Comparison of ENCODE assay signal across 22 cellular contexts in genomic region chr1:186984959-186985358, GRCh38.
DNase-seq lines count a peak whose midpoint lies in the region; ATAC-seq, FAIRE-seq and TF ChIP-seq lines count a peak whose summit lies in the region.
"Had no signal": no experiment of that assay in that cellular context is flagged by ENCODE, and none has a peak within 500 bp of the region (broad histone marks: within the 10 kb centered on the region; RNA-seq: fewer than 3 reads in every experiment).

No MANE protein-coding gene starts in this region.

- CTCF ChIA-PET in activated CD8-positive, alpha-beta memory T cell treated with anti-CD3 and anti-CD28 coated beads, Interleukin-2, amount 10 ng/mL, durations not matched to agents 7 days and 5 days (lab: Charles Lee): no interaction called here

- no peak overlapping the region for H3K4me3 ChIP-seq in H7 (ENCODE audit: insufficient read depth, low read depth, low read length)
- no peak overlapping the region for H3K4me3 ChIP-seq in endodermal cell (ENCODE audit: low read length)
- H3K4me3 ChIP-seq in muscle layer of colon (ENCODE audit: low read depth in 1 of 2, low read length in 2 of 2): no peak overlapping the region
- no peak overlapping the region for H3K4me3 ChIP-seq in subcutaneous abdominal adipose tissue (ENCODE audit: low read depth in 1 of 5, low read length in 5 of 5)
- H3K4me3 ChIP-seq: GM12878, SJSA1 had no signal

- no peaks in the 10 kb centered on the region for H3K9me3 Mint-ChIP-seq in endodermal cell
- H3K9me3 Mint-ChIP-seq in activated CD8-positive, alpha-beta memory T cell treated with anti-CD3 and anti-CD28 coated beads, Interleukin-2, amount 10 ng/mL, durations not matched to agents 7 days and 5 days (ENCODE audit: low read depth): no peaks in the 10 kb centered on the region
- H3K9me3 Mint-ChIP-seq: CD4-positive, alpha-beta T cell; HFFc6 had no signal

- TF ChIP-seq CTCF in endodermal cell (conservative IDR thresholded peaks at IDR 0.05): no peak

- DNase-seq in H7: peak; percentile 27
- DNase-seq in endodermal cell: peak; percentile 56
- DNase-seq in activated CD8-positive, alpha-beta memory T cell treated with anti-CD3 and anti-CD28 coated beads, Interleukin-2, amount 10 ng/mL, durations not matched to agents 7 days and 5 days: no peak
- no peak for DNase-seq in urothelium cell line (ENCODE audit: low spot score)
- no peak for DNase-seq in NCI-H2081 treated with DMSO at 0.1 percent for 48 hours (lab: John Stamatoyannopoulos, UW)
- DNase-seq: CD4-positive, alpha-beta T cell; DMS153; HFFc6; KG1; MV-4-11; NCI-H1417; NCI-H187 treated with DMSO at 0.1 percent for 48 hours; NCI-H345; NCI-H524 treated with DMSO at 0.1 percent for 48 hours had no signal

- H3K9me3 ChIP-seq in endodermal cell (ENCODE audit: control insufficient read depth, low read length) (no peaks in the 10 kb centered on the region), muscle layer of colon (ENCODE audit: low read length) (no peaks in the 10 kb centered on the region), subcutaneous abdominal adipose tissue (ENCODE audit: control insufficient read depth in 5 of 5, low read length in 5 of 5) (no peaks in the 10 kb centered on the region)
- H3K9me3 ChIP-seq: SJSA1 had no signal

- H3K4me1 Mint-ChIP-seq in endodermal cell: peaks cover 3% of the 10 kb centered on the region
- H3K4me1 Mint-ChIP-seq in activated CD8-positive, alpha-beta memory T cell treated with anti-CD3 and anti-CD28 coated beads, Interleukin-2, amount 10 ng/mL, durations not matched to agents 7 days and 5 days: no peaks in the 10 kb centered on the region

- H3K27me3 ChIP-seq in H7 (ENCODE audit: control insufficient read depth, insufficient read depth, low read length) (no peaks in the 10 kb centered on the region; the same call in 1 of the 2 replicates), endodermal cell (ENCODE audit: control insufficient read depth, insufficient read depth, low read length, poor library complexity, severe bottlenecking) (no peaks in the 10 kb centered on the region), muscle layer of colon (ENCODE audit: control insufficient read depth in 1 of 2, insufficient read depth in 2 of 2, low read length in 2 of 2) (no peaks in the 10 kb centered on the region), subcutaneous abdominal adipose tissue (ENCODE audit: control insufficient read depth in 5 of 5, insufficient read depth in 4 of 5, low read length in 5 of 5) (no peaks in the 10 kb centered on the region)
- H3K27me3 ChIP-seq: SJSA1 had no signal

- no peak overlapping the region for H3K4me3 Mint-ChIP-seq in endodermal cell
- H3K4me3 Mint-ChIP-seq in activated CD8-positive, alpha-beta memory T cell treated with anti-CD3 and anti-CD28 coated beads, Interleukin-2, amount 10 ng/mL, durations not matched to agents 7 days and 5 days: no peak overlapping the region
- H3K4me3 Mint-ChIP-seq: CD4-positive, alpha-beta T cell; HFFc6 had no signal

- no peaks in the 10 kb centered on the region for H3K4me1 ChIP-seq in endodermal cell (ENCODE audit: control insufficient read depth, insufficient read depth, low read length)
- H3K4me1 ChIP-seq in muscle layer of colon (ENCODE audit: insufficient read depth, low read length): peaks cover 40% of the 10 kb centered on the region
- peaks cover 0 to 18% (median 13%) of the 10 kb centered on the region in 5 donors for H3K4me1 ChIP-seq in subcutaneous abdominal adipose tissue (ENCODE audit: control insufficient read depth in 5 of 5, insufficient read depth in 5 of 5, low read length in 5 of 5)
- H3K4me1 ChIP-seq: SJSA1 had no signal

- no peaks in the 10 kb centered on the region for H3K36me3 ChIP-seq in H7 (replicated peaks; ENCODE audit: control insufficient read depth, insufficient read depth, low read length)
- no peaks in the 10 kb centered on the region for H3K36me3 ChIP-seq in endodermal cell (ENCODE audit: control insufficient read depth, insufficient read depth, low read length)
- H3K36me3 ChIP-seq in muscle layer of colon (ENCODE audit: insufficient read depth, low read length): peaks cover 5% of the 10 kb centered on the region
- H3K36me3 ChIP-seq in subcutaneous abdominal adipose tissue (ENCODE audit: control insufficient read depth in 5 of 5, insufficient read depth in 5 of 5, low read length in 5 of 5): peaks cover 0 to 10% (median 2%) of the 10 kb centered on the region in 5 donors
- H3K36me3 ChIP-seq: SJSA1 had no signal

- FAIRE-seq in urothelium cell line (lab: Jason Lieb, UNC): no peak
- FAIRE-seq: A204.1, GM12878, HepG2 had no signal

- no peaks in the 10 kb centered on the region for H3K27me3 Mint-ChIP-seq in endodermal cell (ENCODE audit: insufficient read depth)
- peaks cover 2% of the 10 kb centered on the region for H3K27me3 Mint-ChIP-seq in activated CD8-positive, alpha-beta memory T cell treated with anti-CD3 and anti-CD28 coated beads, Interleukin-2, amount 10 ng/mL, durations not matched to agents 7 days and 5 days
- H3K27me3 Mint-ChIP-seq: CD4-positive, alpha-beta T cell had no signal

- H3K27ac ChIP-seq in endodermal cell (ENCODE audit: low read depth, low read length) (no peak overlapping the region), muscle layer of colon (ENCODE audit: low read depth, low read length) (peak overlapping the region; percentile 63), subcutaneous abdominal adipose tissue (ENCODE audit: low read depth, low read length) (peak overlapping the region; percentile 84)
- H3K27ac ChIP-seq: SJSA1 had no signal

- ATAC-seq in activated CD8-positive, alpha-beta memory T cell treated with anti-CD3 and anti-CD28 coated beads, Interleukin-2, amount 10 ng/mL, durations not matched to agents 7 days and 5 days: no peak
- ATAC-seq in HG03280 (IDR thresholded peaks at IDR 0.05; ENCODE audit: unreplicated experiment): no peak
- ATAC-seq: GM12878, HepG2, Panc1 had no signal

- no peak overlapping the region for H3K27ac Mint-ChIP-seq in endodermal cell
- no peak overlapping the region for H3K27ac Mint-ChIP-seq in activated CD8-positive, alpha-beta memory T cell treated with anti-CD3 and anti-CD28 coated beads, Interleukin-2, amount 10 ng/mL, durations not matched to agents 7 days and 5 days
- H3K27ac Mint-ChIP-seq: CD4-positive, alpha-beta T cell; HFFc6 had no signal

- no peaks in the 10 kb centered on the region for H3K36me3 Mint-ChIP-seq in endodermal cell (ENCODE audit: low read depth)
- H3K36me3 Mint-ChIP-seq in activated CD8-positive, alpha-beta memory T cell treated with anti-CD3 and anti-CD28 coated beads, Interleukin-2, amount 10 ng/mL, durations not matched to agents 7 days and 5 days: no peaks in the 10 kb centered on the region

- 85 to 94% methylated on average over 2 to 4 of the region's 4 CpGs for WGBS in endodermal cell (ENCODE audit: insufficient coverage in 1 of 2, insufficient read length in 1 of 2), 2 experiments

- H3K9ac ChIP-seq in endodermal cell (ENCODE audit: extremely low read depth, low read length, poor library complexity, severe bottlenecking) (no peak overlapping the region), muscle layer of colon (ENCODE audit: low read length) (no peak overlapping the region), subcutaneous abdominal adipose tissue (ENCODE audit: low read length in 5 of 5) (no peak overlapping the region)

Comparison
In these comparisons a context has a peak if more than half of its experiments do, and no peak if none do; other contexts are left out.
1. DNase-seq: peak in H7 (single experiment) and endodermal cell (single experiment); none in activated CD8-positive, alpha-beta memory T cell treated with anti-CD3 and anti-CD28 coated beads, Interleukin-2, amount 10 ng/mL, durations not matched to agents 7 days and 5 days (single experiment), urothelium cell line (single experiment) and NCI-H2081 treated with DMSO at 0.1 percent for 48 hours (single experiment).